Comparison of ENCODE assay signal across 18 cellular contexts in genomic region chr2:44929680-44930273, GRCh38. TPM values are rescaled to one million over a fixed set of nuclear protein-coding genes. Genes with fewer than 3 reads are reported as not detected.
DNase-seq lines count a peak whose midpoint lies in the region; ATAC-seq and TF ChIP-seq lines count a peak whose summit lies in the region.
"Had no signal": no experiment of that assay in that cellular context is flagged by ENCODE, and none has a peak within 500 bp of the region (broad histone marks: within the 10 kb centered on the region; RNA-seq: fewer than 3 reads in every experiment).

No MANE protein-coding gene starts in this region.

- H3K27me3 ChIP-seq in HUES6 (ENCODE audit: control insufficient read depth, insufficient read depth, low read length) (peaks cover 100% of the 10 kb centered on the region), gastroesophageal sphincter (peaks cover 100% of the 10 kb centered on the region), neuronal stem cell (ENCODE audit: control insufficient read depth in 3 of 3, insufficient read depth in 3 of 3, low read depth in 1 of 3, low read length in 3 of 3) (peaks cover 0 to 100% (median 0%) of the 10 kb centered on the region in 3 experiments)

- no peak overlapping the region for H4K8ac ChIP-seq in neuronal stem cell (ENCODE audit: low read depth, low read length)

- H2AK5ac ChIP-seq in neuronal stem cell (ENCODE audit: low read depth, low read length) = peak overlapping the region; percentile 51

- H3K23ac ChIP-seq in neuronal stem cell (ENCODE audit: low read depth, low read length, poor library complexity) = peak overlapping the region; percentile 25

- TF ChIP-seq EP300 in gastroesophageal sphincter (IDR thresholded peaks at IDR 0.05) = no peak

- WGBS in gastroesophageal sphincter (ENCODE audit: low coverage in 1 of 2), 2 donors = 4 to 11% methylated on average over 15 of the region's 44 CpGs
- WGBS in neuronal stem cell (ENCODE audit: extremely low coverage in 2 of 2, insufficient read length in 2 of 2, insufficient replicate concordance in 1 of 2), 2 donors = no CpG with 5 or more reads among the region's 44 CpGs

- H3K4me1 ChIP-seq in HUES6 (ENCODE audit: control insufficient read depth, insufficient read depth, low read length) = peaks cover 48% of the 10 kb centered on the region
- peaks cover 0 to 44% (median 17%) of the 10 kb centered on the region in 3 donors for H3K4me1 ChIP-seq in gastroesophageal sphincter
- peaks cover 14 to 28% of the 10 kb centered on the region in 2 donors for H3K4me1 ChIP-seq in neuronal stem cell (ENCODE audit: control insufficient read depth in 2 of 2, insufficient read depth in 1 of 2, low read depth in 1 of 2, low read length in 2 of 2)
- H3K4me1 ChIP-seq: Caco-2 had no signal

- H3K4me2 ChIP-seq in neuronal stem cell (ENCODE audit: insufficient read depth, low read length, poor library complexity, severe bottlenecking) = peak overlapping the region; percentile 46

- peaks cover 13% of the 10 kb centered on the region for H3K79me1 ChIP-seq in neuronal stem cell (ENCODE audit: low read depth, low read length)

- H3K9ac ChIP-seq in HUES6 (ENCODE audit: low read length) (no peak overlapping the region), neuronal stem cell (ENCODE audit: low read depth, low read length, poor library complexity) (peak overlapping the region; percentile 91)

- H3K27ac ChIP-seq in HUES6 (ENCODE audit: low read depth, low read length) = no peak overlapping the region
- H3K27ac ChIP-seq in gastroesophageal sphincter = no peak overlapping the region
- peak overlapping the region; percentile 71 for H3K27ac ChIP-seq in neuronal stem cell (replicated peaks; ENCODE audit: low read length)

- in situ Hi-C loops in G401 (cut with HindIII; ENCODE audit: low sequenced_read_pairs) = no loop called here

- H2BK120ac ChIP-seq in neuronal stem cell (ENCODE audit: low read depth, low read length) = peak overlapping the region; percentile 77

- H2AFZ ChIP-seq in neuronal stem cell (ENCODE audit: low read length) = peak overlapping the region; percentile 85

- peak overlapping the region; percentile 47 for H3K14ac ChIP-seq in neuronal stem cell (ENCODE audit: low read length)

- H4K91ac ChIP-seq in neuronal stem cell (ENCODE audit: low read depth, low read length, poor library complexity) = peak overlapping the region; percentile 59

- H3K4ac ChIP-seq in neuronal stem cell (ENCODE audit: low read length) = no peak overlapping the region

- peak overlapping the region; percentile 52 for H2BK15ac ChIP-seq in neuronal stem cell (ENCODE audit: low read length)

- peak; percentile 4 for ATAC-seq in gastroesophageal sphincter
- ATAC-seq: activated naive CD4-positive, alpha-beta T cell treated with anti-CD3 and anti-CD28 coated beads, Interleukin-2, amount 50 U/mL, for 72 hours; T-cell had no signal

- H2BK12ac ChIP-seq in neuronal stem cell (ENCODE audit: low read length) = peak overlapping the region; percentile 34

- TF ChIP-seq POLR2A in gastroesophageal sphincter (IDR thresholded peaks at IDR 0.05) = no peak

- H2BK5ac ChIP-seq in neuronal stem cell (ENCODE audit: low read length) = peak overlapping the region; percentile 83

- peak overlapping the region; percentile 91 for H3K18ac ChIP-seq in neuronal stem cell (ENCODE audit: low read length)

- peak overlapping the region; percentile 42 for H3K4me3 ChIP-seq in HUES6 (ENCODE audit: low read depth, low read length)
- H3K4me3 ChIP-seq in gastroesophageal sphincter = peak overlapping the region in 1 of 2 donors; percentile 39
- peak overlapping the region in 1 of 2 donors; percentile 63 for H3K4me3 ChIP-seq in neuronal stem cell (ENCODE audit: low read length in 2 of 2)

- H3K9me3 ChIP-seq in HUES6 (ENCODE audit: control insufficient read depth, insufficient read depth, low read depth, low read length) (no peaks in the 10 kb centered on the region), gastroesophageal sphincter (no peaks in the 10 kb centered on the region), neuronal stem cell (replicated peaks in 1 of 2; ENCODE audit: control insufficient read depth in 2 of 2, insufficient read depth in 1 of 2, low read depth in 1 of 2, low read length in 2 of 2) (peaks cover 0 to 9% of the 10 kb centered on the region in 2 donors)
- H3K9me3 ChIP-seq: Caco-2 had no signal

- TF ChIP-seq CTCF in gastroesophageal sphincter (IDR thresholded peaks at IDR 0.05) = no peak

- H3K36me3 ChIP-seq in HUES6 (ENCODE audit: control insufficient read depth, insufficient read depth, low read length) (no peaks in the 10 kb centered on the region), gastroesophageal sphincter (no peaks in the 10 kb centered on the region), neuronal stem cell (replicated peaks in 1 of 2; ENCODE audit: control insufficient read depth in 2 of 2, insufficient read depth in 2 of 2, low read length in 2 of 2) (no peaks in the 10 kb centered on the region)

- DNase-seq in NCI-H524 (lab: John Stamatoyannopoulos, UW) (peak; percentile 25 to 65), NCI-H524 treated with DMSO at 0.1 percent for 48 hours (lab: John Stamatoyannopoulos, UW) (no peak), neuronal stem cell (ENCODE audit: low spot score) (no peak), NCI-H1417 treated with DMSO at 0.1 percent for 48 hours (lab: John Stamatoyannopoulos, UW) (no peak), G401 (ENCODE audit: low spot score) (no peak), SHP77 treated with DMSO at 0.1 percent for 48 hours (lab: John Stamatoyannopoulos, UW) (no peak)
- DNase-seq: 8988T; activated CD4-positive, alpha-beta memory T cell treated with anti-CD3 and anti-CD28 coated beads for 36 hours; cerebellar nuclear complex; OCI-M1; small intestine had no signal

RNA-seq across cellular contexts. Expression of gene SIX3, which starts 11.7 kb away (rescaled TPM):
- total RNA-seq in gastroesophageal sphincter = under 1 TPM in 1 of 4 donors, not detected in 3; 0.15 TPM
- polyA plus RNA-seq in neuronal stem cell (2013, experiment 1 of 2) = 171 TPM
- polyA plus RNA-seq in neuronal stem cell (2013, experiment 2 of 2) = 176 TPM
- total RNA-seq in G401 (2014; rRNA removed; shearing (Covaris generic)) = not detected in 2 replicates
- total RNA-seq: activated CD4-positive, alpha-beta memory T cell treated with anti-CD3 and anti-CD28 coated beads for 36 hours; activated naive CD4-positive, alpha-beta T cell treated with anti-CD3 and anti-CD28 coated beads, Interleukin-2, amount 50 U/mL, for 72 hours; Caco-2; epithelial cell of proximal tubule; urinary bladder had no signal
- polyA plus RNA-seq: small intestine, urinary bladder had no signal

Comparison
In these comparisons a context has a peak if more than half of its experiments do, and no peak if none do; other contexts are left out.
1. DNase-seq: peak in NCI-H524 (2 of 2); none in NCI-H524 treated with DMSO at 0.1 percent for 48 hours (single experiment), neuronal stem cell (single experiment), NCI-H1417 treated with DMSO at 0.1 percent for 48 hours (single experiment), G401 (single experiment) and SHP77 treated with DMSO at 0.1 percent for 48 hours (single experiment).